1 cellular context compared by ENCODE assay signal in the genomic region with DNA sequence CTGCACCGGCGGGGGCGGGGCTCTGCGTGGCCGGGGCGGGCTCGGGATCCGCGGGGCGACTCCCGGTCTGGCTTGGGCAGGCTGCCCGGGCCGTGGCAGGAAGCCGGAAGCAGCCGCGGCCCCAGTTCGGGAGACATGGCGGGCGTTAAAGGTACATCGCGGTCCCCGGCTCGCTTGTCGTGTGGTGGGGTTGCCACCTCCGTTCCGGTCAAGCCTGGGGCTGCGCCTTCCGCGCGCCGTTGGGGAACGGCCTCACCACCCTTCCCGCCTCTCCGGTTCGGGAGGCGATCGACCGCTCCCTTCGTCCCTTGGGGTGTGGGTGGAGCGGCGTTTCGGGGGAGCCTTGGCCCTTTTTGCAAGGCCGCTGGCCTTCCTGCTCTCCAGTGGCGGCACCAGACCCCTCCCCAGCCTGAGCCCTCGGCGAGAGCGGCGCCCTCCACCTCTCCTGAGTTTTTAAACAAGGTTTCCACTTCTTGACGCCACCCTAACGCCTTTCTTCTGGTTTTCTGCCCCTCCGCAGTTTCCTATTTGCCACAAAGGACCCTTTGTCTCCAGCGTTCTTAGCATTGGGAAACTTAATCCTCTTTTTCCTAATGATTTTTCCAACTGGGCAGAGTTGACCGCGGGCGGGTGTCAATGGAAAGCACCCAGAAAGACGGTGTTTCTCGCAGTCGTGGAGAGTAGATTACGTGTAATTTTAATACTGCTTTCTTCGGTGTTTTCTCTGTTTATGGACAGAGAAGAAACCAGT.
A peak's percentile ranks its signal among the peaks of the same experiment; 100 is the strongest.
TF ChIP-seq lines count a peak whose summit lies in the region.

A gene with protein sequence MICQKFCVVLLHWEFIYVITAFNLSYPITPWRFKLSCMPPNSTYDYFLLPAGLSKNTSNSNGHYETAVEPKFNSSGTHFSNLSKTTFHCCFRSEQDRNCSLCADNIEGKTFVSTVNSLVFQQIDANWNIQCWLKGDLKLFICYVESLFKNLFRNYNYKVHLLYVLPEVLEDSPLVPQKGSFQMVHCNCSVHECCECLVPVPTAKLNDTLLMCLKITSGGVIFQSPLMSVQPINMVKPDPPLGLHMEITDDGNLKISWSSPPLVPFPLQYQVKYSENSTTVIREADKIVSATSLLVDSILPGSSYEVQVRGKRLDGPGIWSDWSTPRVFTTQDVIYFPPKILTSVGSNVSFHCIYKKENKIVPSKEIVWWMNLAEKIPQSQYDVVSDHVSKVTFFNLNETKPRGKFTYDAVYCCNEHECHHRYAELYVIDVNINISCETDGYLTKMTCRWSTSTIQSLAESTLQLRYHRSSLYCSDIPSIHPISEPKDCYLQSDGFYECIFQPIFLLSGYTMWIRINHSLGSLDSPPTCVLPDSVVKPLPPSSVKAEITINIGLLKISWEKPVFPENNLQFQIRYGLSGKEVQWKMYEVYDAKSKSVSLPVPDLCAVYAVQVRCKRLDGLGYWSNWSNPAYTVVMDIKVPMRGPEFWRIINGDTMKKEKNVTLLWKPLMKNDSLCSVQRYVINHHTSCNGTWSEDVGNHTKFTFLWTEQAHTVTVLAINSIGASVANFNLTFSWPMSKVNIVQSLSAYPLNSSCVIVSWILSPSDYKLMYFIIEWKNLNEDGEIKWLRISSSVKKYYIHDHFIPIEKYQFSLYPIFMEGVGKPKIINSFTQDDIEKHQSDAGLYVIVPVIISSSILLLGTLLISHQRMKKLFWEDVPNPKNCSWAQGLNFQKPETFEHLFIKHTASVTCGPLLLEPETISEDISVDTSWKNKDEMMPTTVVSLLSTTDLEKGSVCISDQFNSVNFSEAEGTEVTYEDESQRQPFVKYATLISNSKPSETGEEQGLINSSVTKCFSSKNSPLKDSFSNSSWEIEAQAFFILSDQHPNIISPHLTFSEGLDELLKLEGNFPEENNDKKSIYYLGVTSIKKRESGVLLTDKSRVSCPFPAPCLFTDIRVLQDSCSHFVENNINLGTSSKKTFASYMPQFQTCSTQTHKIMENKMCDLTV (plus strand): TSS at position 79 of the 751 bp plus-strand sequence. CDS start 144,898 bp downstream, outside the sequence.
A gene with protein sequence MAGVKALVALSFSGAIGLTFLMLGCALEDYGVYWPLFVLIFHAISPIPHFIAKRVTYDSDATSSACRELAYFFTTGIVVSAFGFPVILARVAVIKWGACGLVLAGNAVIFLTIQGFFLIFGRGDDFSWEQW (plus strand): TSS at position 79 of the 751 bp plus-strand sequence. CDS start 57 bp downstream, at position 136.

TF ChIP-seq in HepG2, 621 proteins besides CTCF, POLR2A, EP300 and RAD21 (continued from another document and continues in another):
- TF ChIP-seq ZNF333 (CRISPR knock-in tag; IDR thresholded peaks at IDR 0.05; ENCODE audit: borderline replicate concordance): no peak; the same call in 1 of the 2 replicates
- peak; percentile 95 for TF ChIP-seq ZNF563 (CRISPR knock-in tag; IDR thresholded peaks at IDR 0.05)
- TF ChIP-seq MYNN (CRISPR knock-in tag; IDR thresholded peaks at IDR 0.05; ENCODE audit: low read depth): no peak
- peak; percentile 76 for TF ChIP-seq ASH2L (IDR thresholded peaks at IDR 0.05; ENCODE audit: insufficient read length, low read depth, low read length)
- peak; percentile 31; the same call in 1 of the 2 replicates for TF ChIP-seq ZNF263 (CRISPR knock-in tag; IDR thresholded peaks at IDR 0.05)
- TF ChIP-seq POLR2AphosphoS5 (IDR thresholded peaks at IDR 0.05; ENCODE audit: low read depth, low read length): peak; percentile 72
- TF ChIP-seq RFX3 (CRISPR knock-in tag; IDR thresholded peaks at IDR 0.05): no peak
- TF ChIP-seq ZNF292 (CRISPR knock-in tag; IDR thresholded peaks at IDR 0.05; ENCODE audit: borderline replicate concordance, low read depth): no peak; the same call in 1 of the 2 replicates
- peak; percentile 68 for TF ChIP-seq SALL2 (CRISPR knock-in tag; IDR thresholded peaks at IDR 0.05)
- TF ChIP-seq, protein P1, sequence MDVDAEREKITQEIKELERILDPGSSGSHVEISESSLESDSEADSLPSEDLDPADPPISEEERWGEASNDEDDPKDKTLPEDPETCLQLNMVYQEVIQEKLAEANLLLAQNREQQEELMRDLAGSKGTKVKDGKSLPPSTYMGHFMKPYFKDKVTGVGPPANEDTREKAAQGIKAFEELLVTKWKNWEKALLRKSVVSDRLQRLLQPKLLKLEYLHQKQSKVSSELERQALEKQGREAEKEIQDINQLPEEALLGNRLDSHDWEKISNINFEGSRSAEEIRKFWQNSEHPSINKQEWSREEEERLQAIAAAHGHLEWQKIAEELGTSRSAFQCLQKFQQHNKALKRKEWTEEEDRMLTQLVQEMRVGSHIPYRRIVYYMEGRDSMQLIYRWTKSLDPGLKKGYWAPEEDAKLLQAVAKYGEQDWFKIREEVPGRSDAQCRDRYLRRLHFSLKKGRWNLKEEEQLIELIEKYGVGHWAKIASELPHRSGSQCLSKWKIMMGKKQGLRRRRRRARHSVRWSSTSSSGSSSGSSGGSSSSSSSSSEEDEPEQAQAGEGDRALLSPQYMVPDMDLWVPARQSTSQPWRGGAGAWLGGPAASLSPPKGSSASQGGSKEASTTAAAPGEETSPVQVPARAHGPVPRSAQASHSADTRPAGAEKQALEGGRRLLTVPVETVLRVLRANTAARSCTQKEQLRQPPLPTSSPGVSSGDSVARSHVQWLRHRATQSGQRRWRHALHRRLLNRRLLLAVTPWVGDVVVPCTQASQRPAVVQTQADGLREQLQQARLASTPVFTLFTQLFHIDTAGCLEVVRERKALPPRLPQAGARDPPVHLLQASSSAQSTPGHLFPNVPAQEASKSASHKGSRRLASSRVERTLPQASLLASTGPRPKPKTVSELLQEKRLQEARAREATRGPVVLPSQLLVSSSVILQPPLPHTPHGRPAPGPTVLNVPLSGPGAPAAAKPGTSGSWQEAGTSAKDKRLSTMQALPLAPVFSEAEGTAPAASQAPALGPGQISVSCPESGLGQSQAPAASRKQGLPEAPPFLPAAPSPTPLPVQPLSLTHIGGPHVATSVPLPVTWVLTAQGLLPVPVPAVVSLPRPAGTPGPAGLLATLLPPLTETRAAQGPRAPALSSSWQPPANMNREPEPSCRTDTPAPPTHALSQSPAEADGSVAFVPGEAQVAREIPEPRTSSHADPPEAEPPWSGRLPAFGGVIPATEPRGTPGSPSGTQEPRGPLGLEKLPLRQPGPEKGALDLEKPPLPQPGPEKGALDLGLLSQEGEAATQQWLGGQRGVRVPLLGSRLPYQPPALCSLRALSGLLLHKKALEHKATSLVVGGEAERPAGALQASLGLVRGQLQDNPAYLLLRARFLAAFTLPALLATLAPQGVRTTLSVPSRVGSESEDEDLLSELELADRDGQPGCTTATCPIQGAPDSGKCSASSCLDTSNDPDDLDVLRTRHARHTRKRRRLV (CRISPR knock-in tag; IDR thresholded peaks at IDR 0.05): no peak
- TF ChIP-seq RBM39 (IDR thresholded peaks at IDR 0.05; ENCODE audit: low read depth, low read length, poor library complexity, severe bottlenecking): no peak
- no peak for TF ChIP-seq MATR3 (CRISPR knock-in tag; IDR thresholded peaks at IDR 0.05)
- TF ChIP-seq MXI1 (IDR thresholded peaks at IDR 0.05; ENCODE audit: borderline replicate concordance, low read depth, low read length): 0 out of 3 replicates have a peak, but pooled peaks have one; percentile 12
- peak; percentile 68; the same call in 1 of the 2 replicates for TF ChIP-seq MTA1 (CRISPR knock-in tag; IDR thresholded peaks at IDR 0.05; ENCODE audit: borderline replicate concordance)
- peak; percentile 62; the same call in 1 of the 2 replicates for TF ChIP-seq NRL (CRISPR knock-in tag; IDR thresholded peaks at IDR 0.05; ENCODE audit: borderline replicate concordance)
- no peak for TF ChIP-seq ZNF7 (CRISPR knock-in tag; IDR thresholded peaks at IDR 0.05)
- TF ChIP-seq SOX13 (IDR thresholded peaks at IDR 0.05): no peak
- peak in 1 of 2 experiments; percentile 42; a peak in 1 of 4 replicates for TF ChIP-seq SOX13 (CRISPR knock-in tag; conservative IDR thresholded peaks at IDR 0.05 in 1 of 2, IDR thresholded peaks at IDR 0.05 in 1 of 2)
- 0 out of 2 replicates have a peak, but pooled peaks have one; percentile 16 for TF ChIP-seq KLF11 (CRISPR knock-in tag; IDR thresholded peaks at IDR 0.05)
- TF ChIP-seq ISX (CRISPR knock-in tag; conservative IDR thresholded peaks at IDR 0.05): no peak
- no peak for TF ChIP-seq GPN1 (CRISPR knock-in tag; IDR thresholded peaks at IDR 0.05; ENCODE audit: borderline replicate concordance)
- no peak for TF ChIP-seq RCOR2 (CRISPR knock-in tag; IDR thresholded peaks at IDR 0.05)
- TF ChIP-seq ZBTB20 (CRISPR knock-in tag; IDR thresholded peaks at IDR 0.05; ENCODE audit: borderline replicate concordance, low read depth): peak; percentile 54; the same call in 1 of the 2 replicates
- no peak for TF ChIP-seq PAF1 (CRISPR knock-in tag; IDR thresholded peaks at IDR 0.05)
- TF ChIP-seq FLYWCH1 (CRISPR knock-in tag; IDR thresholded peaks at IDR 0.05): no peak
- TF ChIP-seq, protein P2, sequence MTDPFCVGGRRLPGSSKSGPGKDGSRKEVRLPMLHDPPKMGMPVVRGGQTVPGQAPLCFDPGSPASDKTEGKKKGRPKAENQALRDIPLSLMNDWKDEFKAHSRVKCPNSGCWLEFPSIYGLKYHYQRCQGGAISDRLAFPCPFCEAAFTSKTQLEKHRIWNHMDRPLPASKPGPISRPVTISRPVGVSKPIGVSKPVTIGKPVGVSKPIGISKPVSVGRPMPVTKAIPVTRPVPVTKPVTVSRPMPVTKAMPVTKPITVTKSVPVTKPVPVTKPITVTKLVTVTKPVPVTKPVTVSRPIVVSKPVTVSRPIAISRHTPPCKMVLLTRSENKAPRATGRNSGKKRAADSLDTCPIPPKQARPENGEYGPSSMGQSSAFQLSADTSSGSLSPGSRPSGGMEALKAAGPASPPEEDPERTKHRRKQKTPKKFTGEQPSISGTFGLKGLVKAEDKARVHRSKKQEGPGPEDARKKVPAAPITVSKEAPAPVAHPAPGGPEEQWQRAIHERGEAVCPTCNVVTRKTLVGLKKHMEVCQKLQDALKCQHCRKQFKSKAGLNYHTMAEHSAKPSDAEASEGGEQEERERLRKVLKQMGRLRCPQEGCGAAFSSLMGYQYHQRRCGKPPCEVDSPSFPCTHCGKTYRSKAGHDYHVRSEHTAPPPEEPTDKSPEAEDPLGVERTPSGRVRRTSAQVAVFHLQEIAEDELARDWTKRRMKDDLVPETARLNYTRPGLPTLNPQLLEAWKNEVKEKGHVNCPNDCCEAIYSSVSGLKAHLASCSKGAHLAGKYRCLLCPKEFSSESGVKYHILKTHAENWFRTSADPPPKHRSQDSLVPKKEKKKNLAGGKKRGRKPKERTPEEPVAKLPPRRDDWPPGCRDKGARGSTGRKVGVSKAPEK (CRISPR knock-in tag; IDR thresholded peaks at IDR 0.05; ENCODE audit: borderline replicate concordance): no peak
- peak; percentile 73 for TF ChIP-seq HNRNPL (IDR thresholded peaks at IDR 0.05; ENCODE audit: low read depth, low read length)
- no peak for TF ChIP-seq HHEX (CRISPR knock-in tag; IDR thresholded peaks at IDR 0.05)
- TF ChIP-seq NAIF1 (CRISPR knock-in tag; IDR thresholded peaks at IDR 0.05; ENCODE audit: borderline replicate concordance): 0 out of 2 replicates have a peak, but pooled peaks have one; percentile 34
- TF ChIP-seq, protein P3, sequence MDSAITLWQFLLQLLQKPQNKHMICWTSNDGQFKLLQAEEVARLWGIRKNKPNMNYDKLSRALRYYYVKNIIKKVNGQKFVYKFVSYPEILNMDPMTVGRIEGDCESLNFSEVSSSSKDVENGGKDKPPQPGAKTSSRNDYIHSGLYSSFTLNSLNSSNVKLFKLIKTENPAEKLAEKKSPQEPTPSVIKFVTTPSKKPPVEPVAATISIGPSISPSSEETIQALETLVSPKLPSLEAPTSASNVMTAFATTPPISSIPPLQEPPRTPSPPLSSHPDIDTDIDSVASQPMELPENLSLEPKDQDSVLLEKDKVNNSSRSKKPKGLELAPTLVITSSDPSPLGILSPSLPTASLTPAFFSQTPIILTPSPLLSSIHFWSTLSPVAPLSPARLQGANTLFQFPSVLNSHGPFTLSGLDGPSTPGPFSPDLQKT (CRISPR knock-in tag; IDR thresholded peaks at IDR 0.05; ENCODE audit: borderline replicate concordance): no peak
- TF ChIP-seq, protein P4, sequence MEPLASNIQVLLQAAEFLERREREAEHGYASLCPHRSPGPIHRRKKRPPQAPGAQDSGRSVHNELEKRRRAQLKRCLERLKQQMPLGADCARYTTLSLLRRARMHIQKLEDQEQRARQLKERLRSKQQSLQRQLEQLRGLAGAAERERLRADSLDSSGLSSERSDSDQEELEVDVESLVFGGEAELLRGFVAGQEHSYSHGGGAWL (CRISPR knock-in tag; IDR thresholded peaks at IDR 0.05): peak; percentile 71
- TF ChIP-seq ZNF510 (CRISPR knock-in tag; IDR thresholded peaks at IDR 0.05; ENCODE audit: low read depth): no peak
- TF ChIP-seq PLRG1 (conservative IDR thresholded peaks at IDR 0.05): no peak
- TF ChIP-seq SNRNP70 (IDR thresholded peaks at IDR 0.05; ENCODE audit: low read depth, low read length): no peak
- TF ChIP-seq, protein P5, sequence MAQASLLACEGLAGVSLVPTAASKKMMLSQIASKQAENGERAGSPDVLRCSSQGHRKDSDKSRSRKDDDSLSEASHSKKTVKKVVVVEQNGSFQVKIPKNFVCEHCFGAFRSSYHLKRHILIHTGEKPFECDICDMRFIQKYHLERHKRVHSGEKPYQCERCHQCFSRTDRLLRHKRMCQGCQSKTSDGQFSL (CRISPR knock-in tag; IDR thresholded peaks at IDR 0.05): 0 out of 2 replicates have a peak, but pooled peaks have one; percentile 40
- TF ChIP-seq, protein P6, sequence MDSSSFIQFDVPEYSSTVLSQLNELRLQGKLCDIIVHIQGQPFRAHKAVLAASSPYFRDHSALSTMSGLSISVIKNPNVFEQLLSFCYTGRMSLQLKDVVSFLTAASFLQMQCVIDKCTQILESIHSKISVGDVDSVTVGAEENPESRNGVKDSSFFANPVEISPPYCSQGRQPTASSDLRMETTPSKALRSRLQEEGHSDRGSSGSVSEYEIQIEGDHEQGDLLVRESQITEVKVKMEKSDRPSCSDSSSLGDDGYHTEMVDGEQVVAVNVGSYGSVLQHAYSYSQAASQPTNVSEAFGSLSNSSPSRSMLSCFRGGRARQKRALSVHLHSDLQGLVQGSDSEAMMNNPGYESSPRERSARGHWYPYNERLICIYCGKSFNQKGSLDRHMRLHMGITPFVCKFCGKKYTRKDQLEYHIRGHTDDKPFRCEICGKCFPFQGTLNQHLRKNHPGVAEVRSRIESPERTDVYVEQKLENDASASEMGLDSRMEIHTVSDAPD (CRISPR knock-in tag; IDR thresholded peaks at IDR 0.05): no peak
- no peak for TF ChIP-seq SIN3B (IDR thresholded peaks at IDR 0.05; ENCODE audit: low read length)
- TF ChIP-seq ZNF749 (CRISPR knock-in tag; IDR thresholded peaks at IDR 0.05; ENCODE audit: borderline replicate concordance): no peak
- TF ChIP-seq ZNF562 (CRISPR knock-in tag; IDR thresholded peaks at IDR 0.05; ENCODE audit: borderline replicate concordance): no peak
- peak; percentile 52 for TF ChIP-seq MYC (CRISPR knock-in tag; IDR thresholded peaks at IDR 0.05; ENCODE audit: borderline replicate concordance)
- no peak; the same call in 1 of the 2 replicates for TF ChIP-seq PAX8 (CRISPR knock-in tag; IDR thresholded peaks at IDR 0.05; ENCODE audit: borderline replicate concordance)
- TF ChIP-seq ZFP1 (CRISPR knock-in tag; IDR thresholded peaks at IDR 0.05): no peak
